8 cellular contexts compared by ENCODE assay signal in the genomic region with DNA sequence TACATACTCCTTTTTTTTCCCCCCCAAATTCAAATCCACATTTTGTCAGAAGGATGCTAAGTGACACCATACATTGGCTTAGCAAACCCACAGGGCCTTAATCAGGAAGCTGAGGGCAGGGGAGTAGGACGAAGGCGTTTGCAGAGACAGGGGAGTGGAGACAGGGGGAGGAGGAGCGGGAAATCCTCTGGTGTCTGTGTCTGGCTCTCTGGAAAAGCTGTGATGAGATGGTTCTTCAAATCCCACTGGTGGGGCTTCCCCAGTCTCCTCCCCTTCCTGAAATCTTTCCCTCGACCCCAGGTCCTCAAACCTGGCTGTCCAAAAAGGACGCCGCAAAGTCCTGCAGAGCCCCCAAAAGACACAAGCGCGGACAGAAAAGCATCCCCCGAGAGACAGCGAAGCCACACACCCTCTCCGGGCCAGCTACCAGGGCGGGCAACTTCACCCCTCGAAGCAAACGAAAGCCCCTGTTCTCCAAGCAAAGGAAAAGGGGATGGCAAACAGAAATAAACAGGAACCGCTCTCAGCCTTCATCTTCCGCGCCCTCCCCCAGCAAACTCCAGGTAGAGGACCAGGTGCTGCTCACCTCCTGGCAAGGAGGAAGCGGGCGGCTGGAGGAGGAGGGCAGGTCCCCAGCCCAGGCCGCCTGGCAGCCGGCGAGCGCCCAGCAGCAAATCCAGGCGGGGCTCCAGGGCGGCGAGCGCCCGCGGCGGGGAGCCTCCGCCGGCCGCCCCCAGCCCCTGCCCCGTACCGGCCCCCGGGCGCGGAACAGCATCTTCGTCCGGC. TPM values are rescaled to one million over a fixed set of nuclear protein-coding genes. Genes with fewer than 3 reads are reported as not detected.
A peak's percentile ranks its signal among the peaks of the same experiment; 100 is the strongest.
DNase-seq lines count a peak whose midpoint lies in the region; ATAC-seq and TF ChIP-seq lines count a peak whose summit lies in the region.

No MANE protein-coding gene starts in this region.

- peak; percentile 50 for ATAC-seq in GM18502 (IDR thresholded peaks at IDR 0.05; ENCODE audit: poor library complexity, unreplicated experiment)
- ATAC-seq in HG02970 (IDR thresholded peaks at IDR 0.05; ENCODE audit: low FRiP score, unreplicated experiment): peak; percentile 5
- ATAC-seq in sciatic nerve: peak; percentile 40

- DNase-seq in AG04449 (ENCODE audit: low read depth, low spot score): no peak
- peak; percentile 39 for DNase-seq in NCI-H748 treated with DMSO at 0.1 percent for 48 hours (lab: John Stamatoyannopoulos, UW)
- peak in 33 of 56 donors; percentile 1 to 63 (median 26) for DNase-seq in amygdala (lab: John Stamatoyannopoulos, UW)
- DNase-seq in iPS DF 6.9 (ENCODE audit: low read depth, low spot score): no peak
- peak; percentile 59 for DNase-seq in sciatic nerve (ENCODE audit: low spot score)
- DNase-seq in GF-D8 (lab: John Stamatoyannopoulos, UW): no peak

- POLR2A ChIA-PET in AG04449 (lab: Yijun Ruan, JAX): interaction anchor here (0.6 kb wide), 1 partner anchor 160 kb away, joined by 3 read pairs; a partner anchor contains a TSS

- CTCF ChIA-PET in AG04449 (lab: Yijun Ruan, JAX): interaction anchor here (0.8 to 1.4 kb wide), 2 partner anchors 8 to 90 kb away, joined by 3 read pairs; no protein-coding TSS in a partner anchor

- H3K9me3 ChIP-seq in iPS DF 6.9 (ENCODE audit: control insufficient read depth, insufficient read depth, low read length): no peaks in the 10 kb centered on the region

- no CpG with 5 or more reads among the region's 40 CpGs for WGBS in iPS DF 6.9 (ENCODE audit: insufficient coverage, insufficient read length)

- H3K27ac ChIP-seq in iPS DF 6.9 (ENCODE audit: low read length): no peak overlapping the region

- H3K36me3 ChIP-seq in iPS DF 6.9 (ENCODE audit: control insufficient read depth, insufficient read depth, low read length): no peaks in the 10 kb centered on the region

- TF ChIP-seq CTCF in AG04449 (IDR thresholded peaks at IDR 0.05; ENCODE audit: insufficient read depth, low read length, missing control alignments): no peak

- H3K4me3 ChIP-seq in AG04449 (ENCODE audit: low read depth, low read length) (peak overlapping the region; percentile 58), iPS DF 6.9 (ENCODE audit: low read length) (peak overlapping the region; percentile 53; the same call in 1 of the 2 replicates)

- H3K27me3 ChIP-seq in iPS DF 6.9 (ENCODE audit: control insufficient read depth, insufficient read depth, low read length): no peaks in the 10 kb centered on the region

- H3K4me1 ChIP-seq in iPS DF 6.9 (ENCODE audit: control insufficient read depth, insufficient read depth, low read length): no peaks in the 10 kb centered on the region

- intact Hi-C loops in sciatic nerve (cut with DNase I): no loop called here

RNA-seq across cellular contexts. Expression of a gene that starts 0.5 kb away (rescaled TPM):
- 18.3 TPM for total RNA-seq in sciatic nerve

Comparison
In these comparisons a context has a peak if more than half of its experiments do, and no peak if none do; other contexts are left out.
1. DNase-seq: peak in NCI-H748 treated with DMSO at 0.1 percent for 48 hours (single experiment), amygdala (33 of 56) and sciatic nerve (single experiment); none in AG04449 (single experiment), iPS DF 6.9 (single experiment) and GF-D8 (single experiment).
2. Peak in every context shown above with its lines, with median percentiles within 50 percentile points of each other: ATAC-seq.